ENCODE assay signal across 32 cellular contexts in genomic region chr2:63631501-63631900, GRCh38.
"Had no signal": no experiment of that assay in that cellular context is flagged by ENCODE, and none has a peak within 500 bp of the region (broad histone marks: within the 10 kb centered on the region; RNA-seq: fewer than 3 reads in every experiment).

No MANE protein-coding gene starts in this region.

- H3K27ac ChIP-seq: adrenal gland, brain microvascular endothelial cell, Peyer's patch, RWPE1, VCaP had no signal

- DNase-seq: activated B cell treated with CpG ODN at 0.5 μM for 24 hours; activated CD4-positive, alpha-beta memory T cell treated with anti-CD3 and anti-CD28 coated beads for 36 hours; activated CD4-positive, alpha-beta T cell treated with anti-CD3 and anti-CD28 coated beads for 4 hours; activated CD4-positive, alpha-beta T cell treated with anti-CD3 and anti-CD28 coated beads, Interleukin-2, amount 50 U/mL, for 1 hour; activated CD4-positive, CD25-positive, alpha-beta regulatory T cell treated with anti-CD3 and anti-CD28 coated beads, Interleukin-2, amount 50 U/mL, for 72 hours; activated CD8-positive, alpha-beta memory T cell treated with anti-CD3 and anti-CD28 coated beads, Interleukin-2, amount 50 U/mL, for 4 hours; activated gamma-delta T cell treated with Interleukin-2 at 50 U/mL for 16 hours; activated naive CD4-positive, alpha-beta T cell treated with anti-CD3 and anti-CD28 coated beads for 36 hours; activated T-cell treated with anti-CD3 and anti-CD28 coated beads for 4 hours; activated T-cell treated with anti-CD3 and anti-CD28 coated beads, Interleukin-2, amount 50 U/mL, for 4 hours; adrenal gland; anterior cingulate cortex; brain microvascular endothelial cell; central memory CD4-positive, alpha-beta T cell; Karpas-422; KBM-7; NCI-H1105; NCI-H1417 treated with DMSO at 0.1 percent for 48 hours; NCI-H187 treated with DMSO at 0.1 percent for 48 hours; NCI-H2081; NCI-H510A; NCI-H69; NK-92 treated with Interleukin-12 subunit alpha and Interleukin-12 subunit beta, amount 100 ng/mL, for 24 hours; PC-3; Peyer's patch; SIG-M5; SW 1271; T-helper 1 cell; T-helper 2 cell; T-helper 9 cell had no signal

- H3K36me3 ChIP-seq: adrenal gland, brain microvascular endothelial cell, Peyer's patch had no signal

- H3K27me3 ChIP-seq: adrenal gland, brain microvascular endothelial cell, Peyer's patch had no signal

- H3K4me3 ChIP-seq: adrenal gland, Peyer's patch had no signal

- H3K4me1 ChIP-seq: adrenal gland, Peyer's patch had no signal
